20 cellular contexts compared by ENCODE assay signal in the genomic region with DNA sequence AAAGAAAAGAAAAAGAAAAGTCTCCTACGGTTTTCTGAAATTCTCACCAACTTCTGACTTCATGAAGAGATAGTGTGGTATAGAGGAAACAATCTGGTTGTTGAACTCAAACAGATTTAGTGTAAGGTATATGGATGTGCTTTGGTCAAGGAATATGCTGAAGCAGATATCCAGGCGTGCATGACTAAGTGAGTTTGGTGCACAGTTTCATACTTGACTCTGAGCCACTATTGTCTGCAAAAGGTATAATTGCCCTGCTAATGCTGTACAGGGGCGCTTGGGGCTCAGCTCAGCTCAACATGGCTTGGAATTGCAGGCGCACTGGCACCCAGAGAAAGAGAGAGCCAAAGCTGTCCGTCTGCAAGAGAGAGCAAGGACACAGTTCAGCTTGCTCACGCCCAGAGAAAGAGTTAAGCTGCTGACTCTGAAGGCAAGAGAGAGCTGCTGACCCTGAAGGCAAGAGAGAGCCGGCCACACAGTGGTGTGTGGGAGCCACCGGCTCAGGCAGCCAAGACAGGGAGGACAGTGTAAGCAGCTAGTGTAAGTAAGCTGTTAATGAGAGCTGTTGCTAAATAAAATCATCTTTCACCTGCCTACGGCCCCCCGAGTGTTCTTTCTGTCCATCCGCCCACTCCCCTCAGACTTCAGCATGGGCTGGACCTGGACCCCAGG.
"Had no signal": no experiment of that assay in that cellular context is flagged by ENCODE, and none has a peak within 500 bp of the region (broad histone marks: within the 10 kb centered on the region; RNA-seq: fewer than 3 reads in every experiment).

No MANE protein-coding gene starts in this region.

- H3K9me3 ChIP-seq: esophagus squamous epithelium, mucosa of descending colon, spleen, thoracic aorta, upper lobe of left lung had no signal

- H3K27me3 ChIP-seq: esophagus squamous epithelium, gastroesophageal sphincter, upper lobe of left lung had no signal

- DNase-seq: activated B cell treated with CpG ODN at 0.5 μM for 24 hours; activated CD4-positive, alpha-beta T cell treated with anti-CD3 and anti-CD28 coated beads for 4 hours; activated CD4-positive, alpha-beta T cell treated with anti-CD3 and anti-CD28 coated beads, Interleukin-2, amount 50 U/mL, for 48 hours; activated naive CD4-positive, alpha-beta T cell treated with Interleukin-2 at 50 U/mL for 16 hours; activated naive CD8-positive, alpha-beta T cell treated with anti-CD3 and anti-CD28 coated beads, Interleukin-2, amount 10 ng/mL, durations not matched to agents 7 days and 5 days; activated T-cell treated with anti-CD3 and anti-CD28 coated beads, Interleukin-2, amount 50 U/mL, for 48 hours; amniotic stem cell; esophagus squamous epithelium; head of caudate nucleus; hypothalamus; left cardiac atrium; mucosa of descending colon; spleen; stimulated activated CD4-positive, alpha-beta T cell treated with anti-CD3 and anti-CD28 coated beads, Interleukin-4, amount 100 ng/mL, for 1 hour; stimulated activated naive CD4-positive, alpha-beta T cell; T-helper 1 cell; upper lobe of left lung had no signal

- H3K36me3 ChIP-seq: esophagus squamous epithelium, gastroesophageal sphincter, spleen, thoracic aorta, upper lobe of left lung had no signal

- H3K27ac ChIP-seq: coronary artery, esophagus squamous epithelium, gastroesophageal sphincter, spleen, thoracic aorta, upper lobe of left lung had no signal

- H3K4me3 ChIP-seq: coronary artery, esophagus squamous epithelium, gastroesophageal sphincter, mucosa of descending colon, spleen, thoracic aorta, upper lobe of left lung had no signal

- ATAC-seq: gastroesophageal sphincter, mucosa of descending colon had no signal

- H3K4me1 ChIP-seq: gastroesophageal sphincter, spleen, upper lobe of left lung had no signal
